ENCODE assay signal across 9 cellular contexts in genomic region chr9:79471577-79472543, GRCh38.
DNase-seq lines count a peak whose midpoint lies in the region; TF ChIP-seq lines count a peak whose summit lies in the region.
"Had no signal": no experiment of that assay in that cellular context is flagged by ENCODE, and none has a peak within 500 bp of the region (broad histone marks: within the 10 kb centered on the region; RNA-seq: fewer than 3 reads in every experiment).

No MANE protein-coding gene starts in this region.

- no peak overlapping the region for H3K4me3 Mint-ChIP-seq in endothelial cell (ENCODE audit: unreplicated experiment)
- H3K4me3 Mint-ChIP-seq: naive B cell had no signal

- no peaks in the 10 kb centered on the region for H3K9me3 Mint-ChIP-seq in endothelial cell (ENCODE audit: unreplicated experiment)

- TF ChIP-seq CTCF in coronary artery (IDR thresholded peaks at IDR 0.05) (no peak), endothelial cell (IDR thresholded peaks at IDR 0.05; ENCODE audit: unreplicated experiment) (no peak)

- no peak overlapping the region for H3K27ac ChIP-seq in coronary artery

- peak; percentile 7 to 14 for DNase-seq in activated CD4-positive, alpha-beta T cell treated with anti-CD3 and anti-CD28 coated beads for 4 hours
- no peak for DNase-seq in activated CD4-positive, alpha-beta T cell treated with anti-CD3 and anti-CD28 coated beads for 1 hour
- DNase-seq in NCI-H69 (lab: John Stamatoyannopoulos, UW) (peak; percentile 76), coronary artery (ENCODE audit: low spot score) (peak; percentile 79), myocyte (ENCODE audit: low read depth) (peak; percentile 80), COLO668 (lab: John Stamatoyannopoulos, UW; ENCODE audit: unreplicated experiment) (no peak), endothelial cell (ENCODE audit: low spot score) (no peak), HPDE6-E6E7 (ENCODE audit: extremely low spot score) (no peak)
- DNase-seq: naive B cell had no signal

- H3K27ac Mint-ChIP-seq in endothelial cell (ENCODE audit: unreplicated experiment) = no peak overlapping the region

- no peaks in the 10 kb centered on the region for H3K36me3 Mint-ChIP-seq in endothelial cell (ENCODE audit: low read depth, unreplicated experiment)

- H3K4me1 Mint-ChIP-seq in endothelial cell (ENCODE audit: unreplicated experiment) = peaks cover 33% of the 10 kb centered on the region
- H3K4me1 Mint-ChIP-seq: naive B cell had no signal

- H3K4me3 ChIP-seq in coronary artery = no peak overlapping the region

- H3K27me3 Mint-ChIP-seq in endothelial cell (ENCODE audit: unreplicated experiment) = no peaks in the 10 kb centered on the region
- H3K27me3 Mint-ChIP-seq: naive B cell had no signal

Comparison
In these comparisons a context has a peak if more than half of its experiments do, and no peak if none do; other contexts are left out.
1. DNase-seq: peak in activated CD4-positive, alpha-beta T cell treated with anti-CD3 and anti-CD28 coated beads for 4 hours (2 of 2), NCI-H69 (single experiment), coronary artery (single experiment) and myocyte (single experiment); none in activated CD4-positive, alpha-beta T cell treated with anti-CD3 and anti-CD28 coated beads for 1 hour (single experiment), COLO668 (single experiment), endothelial cell (single experiment) and HPDE6-E6E7 (single experiment).